In the genomic region with DNA sequence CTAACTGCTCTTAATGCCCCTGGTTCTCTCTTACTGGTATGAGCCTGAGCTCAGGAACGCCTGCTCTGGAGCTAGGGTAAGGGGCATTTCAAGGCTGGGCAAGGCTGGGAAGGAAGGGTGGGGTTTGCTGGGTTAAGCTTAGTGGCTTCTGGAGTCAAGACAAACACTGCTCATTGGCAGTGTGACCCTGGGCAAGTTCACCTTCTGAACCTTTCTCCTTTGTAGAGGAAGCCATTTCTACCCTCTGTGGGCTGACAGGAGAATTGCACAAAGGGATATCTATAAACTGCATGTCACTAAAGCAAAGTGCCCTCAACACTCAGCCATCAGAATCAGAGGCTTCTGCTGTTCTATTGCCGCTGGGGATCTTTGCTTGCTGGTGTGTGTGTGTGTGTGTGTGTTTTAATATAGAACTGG, we compare ENCODE assay signal across 9 cellular contexts. TPM values are rescaled to one million over a fixed set of nuclear protein-coding genes. Genes with fewer than 3 reads are reported as not detected.
DNase-seq lines count a peak whose midpoint lies in the region; ATAC-seq and TF ChIP-seq lines count a peak whose summit lies in the region.
"Had no signal": no experiment of that assay in that cellular context is flagged by ENCODE, and none has a peak within 500 bp of the region (broad histone marks: within the 10 kb centered on the region; RNA-seq: fewer than 3 reads in every experiment).

No MANE protein-coding gene starts in this region.

- H3K27ac ChIP-seq in lower lobe of right lung = no peak overlapping the region

- H3K36me3 ChIP-seq in adipocyte (ENCODE audit: control insufficient read depth, insufficient read depth, low read length, severe bottlenecking) (no peaks in the 10 kb centered on the region), lower lobe of right lung (no peaks in the 10 kb centered on the region)

- H3K27me3 ChIP-seq in adipocyte (replicated peaks; ENCODE audit: control insufficient read depth, insufficient read depth, low read length) = no peaks in the 10 kb centered on the region
- H3K27me3 ChIP-seq in lower lobe of right lung (ENCODE audit: low read depth) = no peaks in the 10 kb centered on the region

- DNase-seq in AG04449 (ENCODE audit: low read depth, low spot score) = no peak
- peak; percentile 75 to 87 for DNase-seq in Kasumi-1 (lab: John Stamatoyannopoulos, UW)
- DNase-seq in adipocyte (ENCODE audit: low read depth) = peak; percentile 13
- no peak for DNase-seq in lower lobe of right lung
- no peak for DNase-seq in NCI-H446 treated with DMSO at 0.1 percent for 48 hours (lab: John Stamatoyannopoulos, UW)
- DNase-seq in activated CD4-positive, CD25-positive, alpha-beta regulatory T cell (lab: John Stamatoyannopoulos, UW) = no peak
- DNase-seq in D341Med (ENCODE audit: low spot score) = no peak

- CTCF ChIA-PET in AG04449 (lab: Yijun Ruan, JAX) = interaction anchor here (0.8 to 7.3 kb wide), 20 partner anchors 9 to 562 kb away, joined by 3 to 170 read pairs (median 5); no protein-coding TSS in a partner anchor

- peak; percentile 79 to 83 for ATAC-seq in lower lobe of right lung

- H3K4me3 ChIP-seq in AG04449 (ENCODE audit: low read depth, low read length) (no peak overlapping the region), adipocyte (ENCODE audit: low read length) (no peak overlapping the region), lower lobe of right lung (no peak overlapping the region)

- H3K9me3 ChIP-seq in adipocyte (ENCODE audit: control insufficient read depth, low read length) (no peaks in the 10 kb centered on the region), lower lobe of right lung (no peaks in the 10 kb centered on the region)

- POLR2A ChIA-PET in AG04449 (lab: Yijun Ruan, JAX) = no interaction called here

- peak overlapping the region; percentile 45 for H3K9ac ChIP-seq in adipocyte (ENCODE audit: low read length)

- TF ChIP-seq CTCF in AG04449 (IDR thresholded peaks at IDR 0.05; ENCODE audit: insufficient read depth, low read length, missing control alignments) (peak; percentile 42), GM12874 (IDR thresholded peaks at IDR 0.05; ENCODE audit: insufficient read depth, low read depth, low read length) (peak; percentile 56), lower lobe of right lung (IDR thresholded peaks at IDR 0.05) (peak; percentile 39)

- intact Hi-C loops in lower lobe of right lung (cut with DNase I) = no loop called here

- H3K4me1 ChIP-seq in adipocyte (ENCODE audit: control insufficient read depth, insufficient read depth, low read length) (peaks cover 24% of the 10 kb centered on the region), lower lobe of right lung (peaks cover 6% of the 10 kb centered on the region)

RNA-seq across cellular contexts. Expression of a gene that starts 20.3 kb away (rescaled TPM):
- 42.6 TPM for total RNA-seq in lower lobe of right lung
- total RNA-seq: dermis microvascular lymphatic vessel endothelial cell had no signal

RNA-seq across cellular contexts. Expression of a gene that starts 48.7 kb away (rescaled TPM):
- 1.4 TPM for total RNA-seq in lower lobe of right lung

Comparison
In these comparisons a context has a peak if more than half of its experiments do, and no peak if none do; other contexts are left out.
1. DNase-seq: peak in Kasumi-1 (2 of 2) and adipocyte (single experiment); none in AG04449 (single experiment), lower lobe of right lung (single experiment), NCI-H446 treated with DMSO at 0.1 percent for 48 hours (single experiment), activated CD4-positive, CD25-positive, alpha-beta regulatory T cell (0 of 4) and D341Med (single experiment).
2. Peak in every context shown above with its lines, with median percentiles within 50 percentile points of each other: CTCF ChIP-seq.